Comparison of ENCODE assay signal across 1 cellular context in the genomic region with DNA sequence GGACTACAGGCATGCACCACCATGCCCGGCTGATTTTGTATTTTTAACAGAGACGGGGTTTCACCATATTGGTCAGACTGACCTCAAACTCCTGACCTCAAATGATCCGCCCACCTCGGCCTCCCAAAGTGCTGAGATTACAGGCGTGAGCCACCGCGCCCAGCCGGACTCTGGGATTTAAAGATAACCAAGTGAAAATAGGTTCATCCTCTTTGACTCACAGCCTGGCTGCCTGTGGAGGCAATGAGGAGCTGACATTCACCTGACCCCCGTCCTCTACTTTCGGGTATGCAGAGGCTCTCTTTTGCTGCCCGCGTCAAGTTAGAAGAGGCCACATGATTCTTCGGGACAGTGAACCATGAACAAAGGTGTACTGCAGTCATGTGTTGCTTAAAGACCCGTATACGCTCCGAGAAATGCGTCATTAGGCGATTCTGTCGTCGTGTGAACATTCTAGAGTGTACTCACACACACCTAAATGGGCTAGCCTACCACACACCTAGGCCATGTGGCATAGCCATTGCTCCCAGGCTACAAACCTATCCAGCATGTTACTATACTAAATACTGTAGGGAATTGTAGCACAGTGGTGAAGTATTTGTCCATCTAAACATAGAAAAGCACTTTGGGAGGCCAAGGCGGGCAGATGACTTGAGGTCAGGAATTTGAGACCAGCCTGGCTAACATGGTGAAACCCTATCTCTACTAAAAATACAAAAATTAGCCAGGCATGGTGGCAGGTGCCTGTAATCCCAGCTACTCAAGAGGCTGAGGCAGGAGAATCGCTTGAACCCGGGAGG.
TF ChIP-seq lines count a peak whose summit lies in the region.

No MANE protein-coding gene starts in this region.

TF ChIP-seq in GM12878, 131 proteins besides CTCF, POLR2A, EP300 and RAD21:
- peak; percentile 14 for TF ChIP-seq IKZF1 (conservative IDR thresholded peaks at IDR 0.05)
- 0 out of 2 replicates have a peak, but pooled peaks have one; percentile 49 for TF ChIP-seq SMARCA5 (IDR thresholded peaks at IDR 0.05)
- TF ChIP-seq KLF5 (IDR thresholded peaks at IDR 0.05; ENCODE audit: partially characterized antibody): peak; percentile 22
- 0 out of 2 replicates have a peak, but pooled peaks have one; percentile 10 for TF ChIP-seq NFIC (IDR thresholded peaks at IDR 0.05; ENCODE audit: low read depth, low read length)
- TF ChIP-seq, protein P1, sequence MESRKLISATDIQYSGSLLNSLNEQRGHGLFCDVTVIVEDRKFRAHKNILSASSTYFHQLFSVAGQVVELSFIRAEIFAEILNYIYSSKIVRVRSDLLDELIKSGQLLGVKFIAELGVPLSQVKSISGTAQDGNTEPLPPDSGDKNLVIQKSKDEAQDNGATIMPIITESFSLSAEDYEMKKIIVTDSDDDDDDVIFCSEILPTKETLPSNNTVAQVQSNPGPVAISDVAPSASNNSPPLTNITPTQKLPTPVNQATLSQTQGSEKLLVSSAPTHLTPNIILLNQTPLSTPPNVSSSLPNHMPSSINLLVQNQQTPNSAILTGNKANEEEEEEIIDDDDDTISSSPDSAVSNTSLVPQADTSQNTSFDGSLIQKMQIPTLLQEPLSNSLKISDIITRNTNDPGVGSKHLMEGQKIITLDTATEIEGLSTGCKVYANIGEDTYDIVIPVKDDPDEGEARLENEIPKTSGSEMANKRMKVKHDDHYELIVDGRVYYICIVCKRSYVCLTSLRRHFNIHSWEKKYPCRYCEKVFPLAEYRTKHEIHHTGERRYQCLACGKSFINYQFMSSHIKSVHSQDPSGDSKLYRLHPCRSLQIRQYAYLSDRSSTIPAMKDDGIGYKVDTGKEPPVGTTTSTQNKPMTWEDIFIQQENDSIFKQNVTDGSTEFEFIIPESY (IDR thresholded peaks at IDR 0.05): peak; percentile 80; the same call in 1 of the 2 replicates
- 0 out of 2 replicates have a peak, but pooled peaks have one; percentile 23 for TF ChIP-seq ZNF217 (IDR thresholded peaks at IDR 0.05)
- peak; percentile 55; the same call in 1 of the 2 replicates for TF ChIP-seq NR2F1 (conservative IDR thresholded peaks at IDR 0.05)
- TF ChIP-seq IKZF2 (IDR thresholded peaks at IDR 0.05): peak; percentile 15 to 19; a peak in 2 of 4 replicates
- 0 out of 3 replicates have a peak, but pooled peaks of 1 of the 2 experiments have one; percentile 18 for TF ChIP-seq EGR1 (IDR thresholded peaks at IDR 0.05; ENCODE audit: borderline replicate concordance in 1 of 2, low read depth in 2 of 2, low read length in 2 of 2)
- TF ChIP-seq PAX5 (IDR thresholded peaks at IDR 0.05; ENCODE audit: borderline replicate concordance, low read depth, low read length): peak; percentile 44; the same call in 1 of the 2 replicates
- TF ChIP-seq HDGF (IDR thresholded peaks at IDR 0.05): peak; percentile 2; the same call in 1 of the 2 replicates
- peak; percentile 75 for TF ChIP-seq RUNX3 (IDR thresholded peaks at IDR 0.05; ENCODE audit: low read length)
